10 cellular contexts compared by ENCODE assay signal in genomic region chrX:13697440-13697839, GRCh38. TPM values are rescaled to one million over a fixed set of nuclear protein-coding genes. Genes with fewer than 3 reads are reported as not detected.
DNase-seq lines count a peak whose midpoint lies in the region; ATAC-seq, FAIRE-seq and TF ChIP-seq lines count a peak whose summit lies in the region.
"Had no signal": no experiment of that assay in that cellular context is flagged by ENCODE, and none has a peak within 500 bp of the region (broad histone marks: within the 10 kb centered on the region; RNA-seq: fewer than 3 reads in every experiment).

No MANE protein-coding gene starts in this region.

- no peak for TF ChIP-seq RAD21 in GM12878 (IDR thresholded peaks at IDR 0.05; ENCODE audit: insufficient read depth, low read depth, low read length)

- H3K4me3 Mint-ChIP-seq in activated CD4-positive, alpha-beta T cell treated with anti-CD3 and anti-CD28 coated beads, Interleukin-2, amount 10 ng/mL, durations not matched to agents 24 days and 14 days = no peak overlapping the region

- H3K27me3 Mint-ChIP-seq in activated CD4-positive, alpha-beta T cell treated with anti-CD3 and anti-CD28 coated beads, Interleukin-2, amount 10 ng/mL, durations not matched to agents 24 days and 14 days = no peaks in the 10 kb centered on the region

- FAIRE-seq in GM12878 (lab: Jason Lieb, UNC) = peak; percentile 84

- peaks cover 28% of the 10 kb centered on the region for H3K4me1 Mint-ChIP-seq in activated CD4-positive, alpha-beta T cell treated with anti-CD3 and anti-CD28 coated beads, Interleukin-2, amount 10 ng/mL, durations not matched to agents 24 days and 14 days

- H3K27me3 ChIP-seq in GM12878 (replicated peaks in 1 of 2; ENCODE audit: control insufficient read depth in 2 of 2, insufficient read depth in 2 of 2, low read length in 1 of 2) (no peaks in the 10 kb centered on the region), tibial artery (no peaks in the 10 kb centered on the region), sigmoid colon (no peaks in the 10 kb centered on the region), dorsolateral prefrontal cortex (peaks cover 0 to 86% (median 28%) of the 10 kb centered on the region in 45 donors)

- BruUV-seq in GM12878 (replicated peaks; lab: Mats Ljungman, UMichigan) = no TSS peak

- peaks cover 9% of the 10 kb centered on the region for H3K36me3 Mint-ChIP-seq in activated CD4-positive, alpha-beta T cell treated with anti-CD3 and anti-CD28 coated beads, Interleukin-2, amount 10 ng/mL, durations not matched to agents 24 days and 14 days (ENCODE audit: low read depth)

- ATAC-seq in GM21381 (IDR thresholded peaks at IDR 0.05; ENCODE audit: unreplicated experiment) (peak; percentile 49), HG03432 (IDR thresholded peaks at IDR 0.05; ENCODE audit: unreplicated experiment) (peak; percentile 65), GM12878 (peak; percentile 57)

- peak; percentile 70 for DNase-seq in GM12865 (ENCODE audit: low read depth)
- peak; percentile 73 for DNase-seq in GM12878 (ENCODE audit: low read depth, low spot score)
- no peak for DNase-seq in tibial artery
- no peak for DNase-seq in sigmoid colon
- no peak for DNase-seq in activated CD4-positive, alpha-beta T cell treated with anti-CD3 and anti-CD28 coated beads, Interleukin-2, amount 10 ng/mL, durations not matched to agents 24 days and 14 days
- DNase-seq in dorsolateral prefrontal cortex = no peak
- DNase-seq: NCI-H1436 treated with DMSO at 0.1 percent for 48 hours, T-helper 1 cell had no signal

- SMC1A ChIA-PET in GM12878 (lab: Charles Lee; ENCODE audit: uncharacterized antibody, unreplicated experiment) = interaction anchor here (0.7 to 13.8 kb wide), 19 partner anchors 10 to 610 kb away, joined by 3 to 198 read pairs (median 5); partner anchors contain the start of genes OFD1, RAB9A and TRAPPC2

- POLR2A ChIA-PET in GM12878 (lab: Charles Lee) = interaction anchor here (0.6 to 10.2 kb wide), 11 partner anchors 11 to 607 kb away, joined by 3 to 130 read pairs (median 7); partner anchors contain the start of genes GEMIN8, OFD1, RAB9A and TCEANC

- peak overlapping the region; percentile 25; the same call in 1 of the 2 replicates for H3K4me3 ChIP-seq in GM12865 (ENCODE audit: low read depth, low read length)
- peak overlapping the region; percentile 66; the same call in 1 of the 2 replicates for H3K4me3 ChIP-seq in GM12878
- H3K4me3 ChIP-seq in tibial artery = no peak overlapping the region
- H3K4me3 ChIP-seq in sigmoid colon = no peak overlapping the region
- H3K4me3 ChIP-seq in dorsolateral prefrontal cortex = no peak overlapping the region

- intact Hi-C loops in GM12878 (cut with micrococcal nuclease; ENCODE audit: unreplicated experiment) (loop anchor here (2.0 to 10.0 kb wide), 3 partner anchors 29 to 743 kb away; no protein-coding TSS in a partner anchor), tibial artery (cut with DNase I; ENCODE audit: low total_unique reads) (no loop called here), sigmoid colon (cut with DNase I) (no loop called here), dorsolateral prefrontal cortex (cut with DNase I) (no loop called here)
- intact Hi-C loops in activated CD4-positive, alpha-beta T cell treated with anti-CD3 and anti-CD28 coated beads, Interleukin-2, amount 10 ng/mL, durations not matched to agents 24 days and 14 days (cut with micrococcal nuclease) = no loop called here

- peaks cover 1 to 3% of the 10 kb centered on the region in 2 experiments; a peak in 2 of 4 replicates for H3K36me3 ChIP-seq in GM12878 (ENCODE audit: control insufficient read depth in 2 of 2, insufficient read depth in 2 of 2, low read length in 1 of 2)
- H3K36me3 ChIP-seq in tibial artery = no peaks in the 10 kb centered on the region
- no peaks in the 10 kb centered on the region for H3K36me3 ChIP-seq in sigmoid colon

- no peaks in the 10 kb centered on the region; the same call in 2 of the 3 replicates for H3K9me3 ChIP-seq in GM12878 (replicated peaks; ENCODE audit: control insufficient read depth, insufficient read depth, low read length)
- H3K9me3 ChIP-seq in tibial artery = no peaks in the 10 kb centered on the region
- H3K9me3 ChIP-seq in sigmoid colon = no peaks in the 10 kb centered on the region

- peaks cover 2% of the 10 kb centered on the region; the same call in 1 of the 2 replicates for H4K20me1 ChIP-seq in GM12878 (ENCODE audit: control insufficient read depth, insufficient read depth)

- peak overlapping the region; percentile 67; the same call in 1 of the 2 replicates for H3K9ac ChIP-seq in GM12878 (ENCODE audit: control insufficient read depth, insufficient read depth, low read length)

- peaks cover 43% of the 10 kb centered on the region for H3K4me1 ChIP-seq in GM12878 (ENCODE audit: control insufficient read depth, insufficient read depth, low read length)
- H3K4me1 ChIP-seq in tibial artery = peaks cover 0 to 57% (median 14%) of the 10 kb centered on the region in 4 donors
- H3K4me1 ChIP-seq in sigmoid colon = peaks cover 0 to 44% (median 22%) of the 10 kb centered on the region in 4 donors

- WGBS in GM12878 (ENCODE audit: insufficient coverage, insufficient replicate concordance, low lambda C conversion rate, missing lambda C conversion rate) = 25% methylated on average over 2 of the region's 2 CpGs
- 78 to 88% methylated on average over 2 of the region's 2 CpGs for WGBS in sigmoid colon, 2 donors

- H3K27ac ChIP-seq in GM12878 (ENCODE audit: control insufficient read depth, insufficient read depth) = peak overlapping the region; percentile 69
- no peak overlapping the region for H3K27ac ChIP-seq in tibial artery
- H3K27ac ChIP-seq in sigmoid colon = no peak overlapping the region
- no peak overlapping the region for H3K27ac ChIP-seq in dorsolateral prefrontal cortex

- H3K4me2 ChIP-seq in GM12878 (ENCODE audit: control insufficient read depth, insufficient read depth) = peak overlapping the region; percentile 3

- TF ChIP-seq CTCF in GM12865 (IDR thresholded peaks at IDR 0.05; ENCODE audit: insufficient read depth, low read depth, low read length, missing control alignments) (no peak), GM12878 (IDR thresholded peaks at IDR 0.05 in 2 of 3, conservative IDR thresholded peaks at IDR 0.05 in 1 of 3; ENCODE audit: control insufficient read depth in 2 of 3, extremely low read depth in 1 of 3, insufficient read depth in 1 of 3, low read depth in 3 of 3, low read length in 3 of 3) (no peak), tibial artery (IDR thresholded peaks at IDR 0.05) (no peak), sigmoid colon (IDR thresholded peaks at IDR 0.05) (no peak), dorsolateral prefrontal cortex (IDR thresholded peaks at IDR 0.05 in 54 of 56, conservative IDR thresholded peaks at IDR 0.05 in 2 of 56; ENCODE audit: low read depth in 1 of 56, partially characterized antibody in 56 of 56) (no peak)

- CTCF ChIA-PET in GM12878 (lab: Yijun Ruan, JAX) = interaction anchor here (0.6 to 10.2 kb wide), 10 partner anchors 9 to 719 kb away, joined by 3 to 89 read pairs (median 10); partner anchors contain the start of genes GEMIN8, OFD1, RAB9A and TRAPPC2

- peak in 1 of 2 experiments; percentile 54; a peak in 1 of 4 replicates for TF ChIP-seq EP300 in GM12878 (IDR thresholded peaks at IDR 0.05; ENCODE audit: borderline replicate concordance in 1 of 2, control insufficient read depth in 1 of 2, low read depth in 2 of 2, low read length in 2 of 2)
- TF ChIP-seq EP300 in sigmoid colon (IDR thresholded peaks at IDR 0.05) = no peak

- no peak overlapping the region for H3K27ac Mint-ChIP-seq in activated CD4-positive, alpha-beta T cell treated with anti-CD3 and anti-CD28 coated beads, Interleukin-2, amount 10 ng/mL, durations not matched to agents 24 days and 14 days

- no peaks in the 10 kb centered on the region for H3K9me3 Mint-ChIP-seq in activated CD4-positive, alpha-beta T cell treated with anti-CD3 and anti-CD28 coated beads, Interleukin-2, amount 10 ng/mL, durations not matched to agents 24 days and 14 days

- in situ Hi-C loops in GM12878 (cut with MboI) = no loop called here

- RAD21 ChIA-PET in GM12878 (lab: Charles Lee; ENCODE audit: unreplicated experiment) = interaction anchor here (1.0 to 11.4 kb wide), 17 partner anchors 10 to 1505 kb away, joined by 3 to 201 read pairs (median 10); partner anchors contain the start of genes GEMIN8, OFD1, RAB9A and TCEANC

- H3K79me2 ChIP-seq in GM12878 (ENCODE audit: control insufficient read depth, insufficient read depth, low read length) = peaks cover 98% of the 10 kb centered on the region

- TF ChIP-seq POLR2A in GM12878 (IDR thresholded peaks at IDR 0.05; ENCODE audit: low read depth, low read length) (no peak), sigmoid colon (IDR thresholded peaks at IDR 0.05) (no peak)

- no peak overlapping the region for H2AFZ ChIP-seq in GM12878 (ENCODE audit: control insufficient read depth, low read depth, low read length)

RNA-seq across cellular contexts. Expression of gene RAB9A, which starts 8.5 kb away (rescaled TPM):
- total RNA-seq in GM12878 (2013; cell fraction: nucleolus; rRNA removed) = 34.3 and 39.0 TPM in 2 replicates
- 42.1 and 54.1 TPM in 2 replicates for total RNA-seq in GM12878 (2014; rRNA removed)
- 50.5 and 53.1 TPM in 2 replicates for total RNA-seq in GM12878 (2014; rRNA removed; fragmentation: Illumina TruSeq; extraction: Trizol)
- total RNA-seq in GM12878 (2021) = 43.2 and 44.2 TPM in 2 replicates
- 21.1 TPM for polyA plus RNA-seq in GM12878 (2011; ENCODE audit: low read depth)
- polyA plus RNA-seq in GM12878 (2011; rRNA removed) = 142 and 180 TPM in 2 replicates
- 58.5 and 62.9 TPM in 2 replicates for polyA plus RNA-seq in GM12878 (2011; cell fraction: cytosol; rRNA removed)
- polyA plus RNA-seq in GM12878 (2011; cell fraction: nucleus; rRNA removed) = 50.2 and 59.5 TPM in 2 replicates
- 31.9 and 49.2 TPM in 2 replicates for polyA plus RNA-seq in GM12878 (2012)
- polyA plus RNA-seq in GM12878 (2014; fragmentation: Illumina TruSeq; extraction: Trizol) = 47.0 and 68.3 TPM in 2 replicates
- 10 to 100 TPM; 49.2 to 49.3 TPM for polyA plus RNA-seq in GM12878 (2014; fragmentation: Nextera tagmentation; extraction: Ambion mirVana)
- 52.4 and 64.6 TPM in 2 replicates for polyA plus RNA-seq in GM12878 (2014; rRNA removed)
- 10 to 100 TPM; 64.8 to 76.4 TPM for polyA plus RNA-seq in GM12878 (2016; fragmentation: Nextera tagmentation; extraction: Ambion mirVana)
- polyA minus RNA-seq in GM12878 (2011; rRNA and poly(A)+ RNA removed) = 52.1 and 73.6 TPM in 2 replicates
- polyA minus RNA-seq in GM12878 (2011; cell fraction: cytosol; rRNA and poly(A)+ RNA removed) = 26.5 and 27.1 TPM in 2 replicates
- 14.7 and 17.5 TPM in 2 replicates for polyA minus RNA-seq in GM12878 (2011; cell fraction: nucleus; rRNA and poly(A)+ RNA removed)
- 10 to 100 TPM; 11.8 to 28.6 (median 24.4) TPM for total RNA-seq in sigmoid colon
- 10 to 100 TPM; 31.6 to 73.5 (median 46.2) TPM for polyA plus RNA-seq in sigmoid colon
- total RNA-seq in activated CD4-positive, alpha-beta T cell treated with anti-CD3 and anti-CD28 coated beads, Interleukin-2, amount 10 ng/mL, durations not matched to agents 24 days and 14 days = 9.2 and 10.8 TPM in 2 replicates
- total RNA-seq in dorsolateral prefrontal cortex = 10 to 100 TPM; 13.0 to 40.7 (median 25.0) TPM

RNA-seq across cellular contexts. Expression of gene TRAPPC2, which starts 37.0 kb away (rescaled TPM):
- total RNA-seq in GM12878 (2013; cell fraction: nucleolus; rRNA removed) = 27.6 and 32.3 TPM in 2 replicates
- total RNA-seq in GM12878 (2014; rRNA removed) (21.0 and 30.0 TPM in 2 replicates), GM12878 (2014; rRNA removed; fragmentation: Illumina TruSeq; extraction: Trizol) (24.8 and 26.2 TPM in 2 replicates), GM12878 (2021) (17.5 and 17.8 TPM in 2 replicates), sigmoid colon (10 to 100 TPM; 20.1 to 22.8 (median 22.4) TPM), dorsolateral prefrontal cortex (10 to 100 TPM; 17.2 to 38.9 (median 28.2) TPM)
- polyA plus RNA-seq in GM12878 (2011; ENCODE audit: low read depth) = 23.8 TPM
- polyA plus RNA-seq in GM12878 (2011; rRNA removed) (28.4 and 30.7 TPM in 2 replicates), GM12878 (2014; fragmentation: Illumina TruSeq; extraction: Trizol) (14.6 and 23.0 TPM in 2 replicates), GM12878 (2014; fragmentation: Nextera tagmentation; extraction: Ambion mirVana) (10 to 100 TPM; 18.3 to 27.5 TPM), GM12878 (2014; rRNA removed) (12.4 and 14.8 TPM in 2 replicates), GM12878 (2016; fragmentation: Nextera tagmentation; extraction: Ambion mirVana) (10 to 100 TPM; 21.6 to 26.6 TPM), sigmoid colon (1 to 10 TPM; 5.5 to 9.0 (median 6.0) TPM)
- polyA plus RNA-seq in GM12878 (2011; cell fraction: cytosol; rRNA removed) = 13.5 and 19.6 TPM in 2 replicates
- 11.8 and 13.8 TPM in 2 replicates for polyA plus RNA-seq in GM12878 (2011; cell fraction: nucleus; rRNA removed)
- polyA plus RNA-seq in GM12878 (2012) = 14.5 and 17.8 TPM in 2 replicates
- 15.3 and 18.7 TPM in 2 replicates for polyA minus RNA-seq in GM12878 (2011; rRNA and poly(A)+ RNA removed)
- 10.3 and 13.9 TPM in 2 replicates for polyA minus RNA-seq in GM12878 (2011; cell fraction: cytosol; rRNA and poly(A)+ RNA removed)
- polyA minus RNA-seq in GM12878 (2011; cell fraction: nucleus; rRNA and poly(A)+ RNA removed) = 10.0 and 15.9 TPM in 2 replicates
- total RNA-seq in activated CD4-positive, alpha-beta T cell treated with anti-CD3 and anti-CD28 coated beads, Interleukin-2, amount 10 ng/mL, durations not matched to agents 24 days and 14 days = 13.6 and 15.4 TPM in 2 replicates

RNA-seq across cellular contexts. Expression of gene OFD1, which starts 37.1 kb away (rescaled TPM):
- total RNA-seq in GM12878 (2013; cell fraction: nucleolus; rRNA removed) = 173 and 178 TPM in 2 replicates
- total RNA-seq in GM12878 (2014; rRNA removed) (22.4 and 27.7 TPM in 2 replicates), GM12878 (2014; rRNA removed; fragmentation: Illumina TruSeq; extraction: Trizol) (39.5 and 43.7 TPM in 2 replicates), GM12878 (2021) (30.6 and 34.0 TPM in 2 replicates), sigmoid colon (10 to 100 TPM; 12.8 to 46.0 (median 15.1) TPM), dorsolateral prefrontal cortex (10 to 100 TPM; 15.1 to 51.5 (median 29.7) TPM)
- 17.6 TPM for polyA plus RNA-seq in GM12878 (2011; ENCODE audit: low read depth)
- polyA plus RNA-seq in GM12878 (2011; rRNA removed) (77.2 and 107 TPM in 2 replicates), GM12878 (2014; fragmentation: Illumina TruSeq; extraction: Trizol) (33.3 and 43.7 TPM in 2 replicates), GM12878 (2014; fragmentation: Nextera tagmentation; extraction: Ambion mirVana) (10 to 100 TPM; 43.0 to 64.5 TPM), GM12878 (2014; rRNA removed) (23.6 and 23.7 TPM in 2 replicates), GM12878 (2016; fragmentation: Nextera tagmentation; extraction: Ambion mirVana) (10 to 100 TPM; 32.6 to 34.2 TPM), sigmoid colon (10 to 100 TPM in 2 of 3 donors, 1 to 10 TPM in 1; 7.4 to 21.2 (median 19.8) TPM)
- polyA plus RNA-seq in GM12878 (2011; cell fraction: cytosol; rRNA removed) = 32.3 and 33.2 TPM in 2 replicates
- 186 and 224 TPM in 2 replicates for polyA plus RNA-seq in GM12878 (2011; cell fraction: nucleus; rRNA removed)
- polyA plus RNA-seq in GM12878 (2012) = 25.2 and 35.0 TPM in 2 replicates
- polyA minus RNA-seq in GM12878 (2011; rRNA and poly(A)+ RNA removed) = 38.1 and 44.5 TPM in 2 replicates
- 18.8 and 19.2 TPM in 2 replicates for polyA minus RNA-seq in GM12878 (2011; cell fraction: cytosol; rRNA and poly(A)+ RNA removed)
- polyA minus RNA-seq in GM12878 (2011; cell fraction: nucleus; rRNA and poly(A)+ RNA removed) = 85.6 and 109 TPM in 2 replicates
- 18.3 and 19.3 TPM in 2 replicates for total RNA-seq in activated CD4-positive, alpha-beta T cell treated with anti-CD3 and anti-CD28 coated beads, Interleukin-2, amount 10 ng/mL, durations not matched to agents 24 days and 14 days

RNA-seq across cellular contexts. Expression of gene TCEANC, which starts 44.5 kb away (rescaled TPM):
- 7.1 and 8.4 TPM in 2 replicates for total RNA-seq in GM12878 (2013; cell fraction: nucleolus; rRNA removed)
- total RNA-seq in GM12878 (2014; rRNA removed) (2.9 and 4.7 TPM in 2 replicates), GM12878 (2014; rRNA removed; fragmentation: Illumina TruSeq; extraction: Trizol) (3.7 and 3.8 TPM in 2 replicates), GM12878 (2021) (3.0 and 3.8 TPM in 2 replicates), sigmoid colon (1 to 10 TPM; 2.6 to 8.7 (median 6.2) TPM), dorsolateral prefrontal cortex (10 to 100 TPM in 41 of 120 experiments, 1 to 10 TPM in 79; 4.4 to 17.2 (median 8.8) TPM)
- polyA plus RNA-seq in GM12878 (2011; ENCODE audit: low read depth) = 1.1 TPM
- polyA plus RNA-seq in GM12878 (2011; rRNA removed) (4.9 and 6.5 TPM in 2 replicates), GM12878 (2014; fragmentation: Illumina TruSeq; extraction: Trizol) (3.4 and 4.4 TPM in 2 replicates), GM12878 (2014; fragmentation: Nextera tagmentation; extraction: Ambion mirVana) (1 to 10 TPM; 1.5 to 4.0 TPM), GM12878 (2014; rRNA removed) (1.9 and 2.0 TPM in 2 replicates), GM12878 (2016; fragmentation: Nextera tagmentation; extraction: Ambion mirVana) (1 to 10 TPM; 1.1 to 2.7 TPM), sigmoid colon (1 to 10 TPM; 1.2 to 2.0 (median 1.2) TPM)
- 1.8 and 1.9 TPM in 2 replicates for polyA plus RNA-seq in GM12878 (2011; cell fraction: cytosol; rRNA removed)
- polyA plus RNA-seq in GM12878 (2011; cell fraction: nucleus; rRNA removed) = 4.4 TPM in 2 replicates
- 1.2 and 2.0 TPM in 2 replicates for polyA plus RNA-seq in GM12878 (2012)
- 5.3 and 5.7 TPM in 2 replicates for polyA minus RNA-seq in GM12878 (2011; rRNA and poly(A)+ RNA removed)
- polyA minus RNA-seq in GM12878 (2011; cell fraction: cytosol; rRNA and poly(A)+ RNA removed) = 2.8 and 5.3 TPM in 2 replicates
- 5.6 and 8.3 TPM in 2 replicates for polyA minus RNA-seq in GM12878 (2011; cell fraction: nucleus; rRNA and poly(A)+ RNA removed)
- 3.0 and 4.2 TPM in 2 replicates for total RNA-seq in activated CD4-positive, alpha-beta T cell treated with anti-CD3 and anti-CD28 coated beads, Interleukin-2, amount 10 ng/mL, durations not matched to agents 24 days and 14 days

Comparison
In these comparisons a context has a peak if more than half of its experiments do, and no peak if none do; other contexts are left out.
1. DNase-seq: peak in GM12865 (single experiment) and GM12878 (single experiment); none in tibial artery (0 of 2), sigmoid colon (single experiment), activated CD4-positive, alpha-beta T cell treated with anti-CD3 and anti-CD28 coated beads, Interleukin-2, amount 10 ng/mL, durations not matched to agents 24 days and 14 days (single experiment) and dorsolateral prefrontal cortex (0 of 10).
2. H3K4me3 ChIP-seq: peak in GM12865 (single experiment) and GM12878 (single experiment); none in tibial artery (0 of 2), sigmoid colon (0 of 4) and dorsolateral prefrontal cortex (0 of 59).
3. Peak in every context shown above with its lines, with median percentiles within 50 percentile points of each other: ATAC-seq.